ENCODE assay signal across 8 cellular contexts in genomic region chr9:137189297-137190295, GRCh38. TPM values are rescaled to one million over a fixed set of nuclear protein-coding genes. Genes with fewer than 3 reads are reported as not detected.
A peak's percentile ranks its signal among the peaks of the same experiment; 100 is the strongest.
DNase-seq lines count a peak whose midpoint lies in the region; ATAC-seq, FAIRE-seq and TF ChIP-seq lines count a peak whose summit lies in the region.

No MANE protein-coding gene starts in this region.

- H3K9me3 Mint-ChIP-seq in activated T-helper 2 cell treated with anti-CD3 and anti-CD28 coated beads, Interferon-gamma antibody, Interleukin-2, Interleukin-4, amounts not matched to agents 10 μg/mL and 5 μg/mL and 100 μg/mL, durations not matched to agents 14 hours and 24 hours and 36 hours = no peaks in the 10 kb centered on the region

- H3K4me1 ChIP-seq in SK-N-SH (ENCODE audit: control insufficient read depth in 1 of 2, insufficient read depth in 2 of 2, low read depth in 1 of 2, low read length in 1 of 2) (peaks cover 12 to 33% of the 10 kb centered on the region in 2 experiments; a peak in 3 of 4 replicates), kidney (ENCODE audit: control insufficient read depth in 1 of 2, insufficient read depth in 1 of 2, low read depth in 1 of 2, low read length in 2 of 2) (peaks cover 35 to 48% of the 10 kb centered on the region in 2 donors)

- peaks cover 25% of the 10 kb centered on the region for H3K4me1 Mint-ChIP-seq in activated T-helper 2 cell treated with anti-CD3 and anti-CD28 coated beads, Interferon-gamma antibody, Interleukin-2, Interleukin-4, amounts not matched to agents 10 μg/mL and 5 μg/mL and 100 μg/mL, durations not matched to agents 14 hours and 24 hours and 36 hours (ENCODE audit: low read depth)

- no peaks in the 10 kb centered on the region for H3K27me3 Mint-ChIP-seq in activated T-helper 2 cell treated with anti-CD3 and anti-CD28 coated beads, Interferon-gamma antibody, Interleukin-2, Interleukin-4, amounts not matched to agents 10 μg/mL and 5 μg/mL and 100 μg/mL, durations not matched to agents 14 hours and 24 hours and 36 hours (ENCODE audit: low read depth)

- 0 out of 2 replicates have a peak, but pooled peaks have one; percentile 2 for TF ChIP-seq CTCF in SK-N-SH (IDR thresholded peaks at IDR 0.05)
- no peak for TF ChIP-seq CTCF in kidney (IDR thresholded peaks at IDR 0.05; ENCODE audit: borderline replicate concordance, extremely low read depth, insufficient read depth)

- H3K9me2 ChIP-seq in SK-N-SH = no peaks in the 10 kb centered on the region

- DNase-seq in SK-N-SH (peak; percentile 72), kidney (no peak), substantia nigra (lab: John Stamatoyannopoulos, UW) (no peak), DMS153 (lab: John Stamatoyannopoulos, UW) (no peak), NCI-H226 (no peak), kidney glomerular epithelial cell (lab: John Stamatoyannopoulos, UW) (no peak)
- DNase-seq in activated T-helper 2 cell treated with anti-CD3 and anti-CD28 coated beads, Interferon-gamma antibody, Interleukin-2, Interleukin-4, amounts not matched to agents 10 μg/mL and 5 μg/mL and 100 μg/mL, durations not matched to agents 14 hours and 24 hours and 36 hours (ENCODE audit: low spot score) = no peak

- H3K27me3 ChIP-seq in SK-N-SH (ENCODE audit: insufficient read depth) = no peaks in the 10 kb centered on the region

- H3K79me2 ChIP-seq in SK-N-SH (ENCODE audit: insufficient read depth) = peaks cover 64% of the 10 kb centered on the region

- intact Hi-C loops in activated T-helper 2 cell treated with anti-CD3 and anti-CD28 coated beads, Interferon-gamma antibody, Interleukin-2, Interleukin-4, amounts not matched to agents 10 μg/mL and 5 μg/mL and 100 μg/mL, durations not matched to agents 14 hours and 24 hours and 36 hours (cut with micrococcal nuclease) = loop anchor here (5.0 kb wide), 1 partner anchor 48 kb away; no protein-coding TSS in a partner anchor
- intact Hi-C loops in kidney (cut with DNase I) = no loop called here

- TF ChIP-seq EP300 in SK-N-SH (IDR thresholded peaks at IDR 0.05; ENCODE audit: borderline replicate concordance in 1 of 2, low read depth in 1 of 2, low read length in 1 of 2) = no peak

- H3K36me3 Mint-ChIP-seq in activated T-helper 2 cell treated with anti-CD3 and anti-CD28 coated beads, Interferon-gamma antibody, Interleukin-2, Interleukin-4, amounts not matched to agents 10 μg/mL and 5 μg/mL and 100 μg/mL, durations not matched to agents 14 hours and 24 hours and 36 hours (ENCODE audit: low read depth) = peaks cover 23% of the 10 kb centered on the region

- 33% methylated on average over 18 of the region's 23 CpGs for WGBS in SK-N-SH (ENCODE audit: low lambda C conversion rate)

- H3K36me3 ChIP-seq in SK-N-SH (replicated peaks in 1 of 2; ENCODE audit: control insufficient read depth in 1 of 2, insufficient read depth in 2 of 2, low read length in 1 of 2) (peaks cover 3 to 32% of the 10 kb centered on the region in 2 experiments), kidney (ENCODE audit: control insufficient read depth in 1 of 2, insufficient read depth in 2 of 2, low read length in 2 of 2) (peaks cover 4 to 15% of the 10 kb centered on the region in 2 donors)

- CTCF ChIA-PET in SK-N-SH (lab: Yijun Ruan, JAX) = interaction anchor here (0.8 to 3.5 kb wide), 21 partner anchors 8 to 347 kb away, joined by 3 to 24 read pairs (median 4); partner anchors contain the start of genes CYSRT1, LRRC26, NDOR1 and RNF224

- peak overlapping the region; percentile 89 for H3K27ac Mint-ChIP-seq in activated T-helper 2 cell treated with anti-CD3 and anti-CD28 coated beads, Interferon-gamma antibody, Interleukin-2, Interleukin-4, amounts not matched to agents 10 μg/mL and 5 μg/mL and 100 μg/mL, durations not matched to agents 14 hours and 24 hours and 36 hours

- POLR2A ChIA-PET in SK-N-SH (lab: Yijun Ruan, JAX) = interaction anchor here (0.7 to 2.7 kb wide), 8 partner anchors 9 to 60 kb away, joined by 3 to 20 read pairs (median 6); partner anchors contain the start of genes GRIN1, NDOR1, RNF224 and TMEM203

- TF ChIP-seq RAD21 in SK-N-SH (IDR thresholded peaks at IDR 0.05; ENCODE audit: low read length) = no peak

- H3K4me3 ChIP-seq in SK-N-SH (ENCODE audit: low read depth in 2 of 2, low read length in 1 of 2) = peak overlapping the region; percentile 71 to 84
- peak overlapping the region; percentile 75 to 94 for H3K4me3 ChIP-seq in kidney (ENCODE audit: low read length in 2 of 2)

- H3K27ac ChIP-seq in SK-N-SH (ENCODE audit: low read depth in 2 of 2, low read length in 1 of 2) (peak overlapping the region; percentile 91 to 95), kidney (ENCODE audit: low read depth in 2 of 2, low read length in 2 of 2) (peak overlapping the region; percentile 75 to 85), substantia nigra (ENCODE audit: low read depth, low read length, poor library complexity, severe bottlenecking) (peak overlapping the region; percentile 100)

- no peaks in the 10 kb centered on the region for H3K9me3 ChIP-seq in SK-N-SH
- no peaks in the 10 kb centered on the region for H3K9me3 ChIP-seq in kidney (ENCODE audit: control insufficient read depth in 1 of 2, low read length in 2 of 2)

- H3K4me3 Mint-ChIP-seq in activated T-helper 2 cell treated with anti-CD3 and anti-CD28 coated beads, Interferon-gamma antibody, Interleukin-2, Interleukin-4, amounts not matched to agents 10 μg/mL and 5 μg/mL and 100 μg/mL, durations not matched to agents 14 hours and 24 hours and 36 hours (ENCODE audit: low read depth) = peak overlapping the region; percentile 94

- H3F3A ChIP-seq in SK-N-SH (replicated peaks; ENCODE audit: insufficient read depth) = peaks cover 16% of the 10 kb centered on the region

- FAIRE-seq in kidney (lab: Jason Lieb, UNC) = no peak

- peak overlapping the region; percentile 99 for H3K4me2 ChIP-seq in SK-N-SH

- H4K20me1 ChIP-seq in SK-N-SH (ENCODE audit: insufficient read depth) = peaks cover 34% of the 10 kb centered on the region

- peak overlapping the region; percentile 85 for H3K9ac ChIP-seq in SK-N-SH
- H3K9ac ChIP-seq in kidney (ENCODE audit: low read length in 2 of 2) = peak overlapping the region; percentile 70 to 80

- ATAC-seq in SK-N-SH treated with all-trans-retinoic acid at 6 μM for 48 hours = no peak; the same call in 2 of the 3 replicates

- H2AFZ ChIP-seq in SK-N-SH (ENCODE audit: low read depth) = no peak overlapping the region

TF ChIP-seq in SK-N-SH, 30 proteins besides CTCF, POLR2A, EP300 and RAD21 (continues in another document):
- TF ChIP-seq JUND (IDR thresholded peaks at IDR 0.05) = no peak
- TF ChIP-seq POLR2AphosphoS5 (IDR thresholded peaks at IDR 0.05; ENCODE audit: low read depth, low read length) = no peak

TF ChIP-seq in SK-N-SH treated with all-trans-retinoic acid at 6 μM for 48 hours, 23 proteins besides CTCF, POLR2A, EP300 and RAD21:
- TF ChIP-seq TCF4 (CRISPR knock-in tag; IDR thresholded peaks at IDR 0.05; ENCODE audit: borderline replicate concordance) (no peak), SNAI2 (CRISPR knock-in tag; IDR thresholded peaks at IDR 0.05) (no peak), CSDC2 (CRISPR knock-in tag; IDR thresholded peaks at IDR 0.05) (no peak), GLIS3 (CRISPR knock-in tag; IDR thresholded peaks at IDR 0.05) (no peak), TOX (CRISPR knock-in tag; IDR thresholded peaks at IDR 0.05; ENCODE audit: borderline replicate concordance) (no peak), ESRRG (CRISPR knock-in tag; IDR thresholded peaks at IDR 0.05) (no peak), ZNF565 (CRISPR knock-in tag; conservative IDR thresholded peaks at IDR 0.05; ENCODE audit: low read depth) (no peak)

RNA-seq across cellular contexts. Expression of gene SSNA1, which starts 1.1 kb away (rescaled TPM):
- polyA plus RNA-seq in SK-N-SH (2012; rRNA removed) (100 and 124 TPM in 2 replicates), kidney (ENCODE audit: insufficient read depth, low read depth, low replicate concordance) (131 TPM)
- 63.2 and 93.5 TPM in 2 replicates for polyA plus RNA-seq in SK-N-SH (2012; cell fraction: cytosol; rRNA removed)
- 49.5 and 65.7 TPM in 2 replicates for polyA plus RNA-seq in SK-N-SH (2012; cell fraction: nucleus; rRNA removed)
- 91.6 and 91.8 TPM in 2 replicates for total RNA-seq in activated T-helper 2 cell treated with anti-CD3 and anti-CD28 coated beads, Interferon-gamma antibody, Interleukin-2, Interleukin-4, amounts not matched to agents 10 μg/mL and 5 μg/mL and 100 μg/mL, durations not matched to agents 14 hours and 24 hours and 36 hours
- 52.5 TPM for total RNA-seq in kidney

RNA-seq across cellular contexts. Expression of gene ANAPC2, which starts 1.2 kb away (rescaled TPM):
- polyA plus RNA-seq in SK-N-SH (2012; rRNA removed) (35.1 and 37.7 TPM in 2 replicates), kidney (ENCODE audit: insufficient read depth, low read depth, low replicate concordance) (19.9 TPM)
- polyA plus RNA-seq in SK-N-SH (2012; cell fraction: cytosol; rRNA removed) = 8.3 and 13.2 TPM in 2 replicates
- 195 and 222 TPM in 2 replicates for polyA plus RNA-seq in SK-N-SH (2012; cell fraction: nucleus; rRNA removed)
- total RNA-seq in activated T-helper 2 cell treated with anti-CD3 and anti-CD28 coated beads, Interferon-gamma antibody, Interleukin-2, Interleukin-4, amounts not matched to agents 10 μg/mL and 5 μg/mL and 100 μg/mL, durations not matched to agents 14 hours and 24 hours and 36 hours = 52.3 and 58.5 TPM in 2 replicates
- 57.2 TPM for total RNA-seq in kidney

RNA-seq across cellular contexts. Expression of gene TPRN, which starts 10.9 kb away (rescaled TPM):
- polyA plus RNA-seq in SK-N-SH (2012; rRNA removed) (4.4 and 5.2 TPM in 2 replicates), kidney (ENCODE audit: insufficient read depth, low read depth, low replicate concordance) (47.2 TPM)
- 2.8 and 3.7 TPM in 2 replicates for polyA plus RNA-seq in SK-N-SH (2012; cell fraction: cytosol; rRNA removed)
- polyA plus RNA-seq in SK-N-SH (2012; cell fraction: nucleus; rRNA removed) = 9.6 and 15.0 TPM in 2 replicates
- total RNA-seq in activated T-helper 2 cell treated with anti-CD3 and anti-CD28 coated beads, Interferon-gamma antibody, Interleukin-2, Interleukin-4, amounts not matched to agents 10 μg/mL and 5 μg/mL and 100 μg/mL, durations not matched to agents 14 hours and 24 hours and 36 hours = 16.4 and 18.2 TPM in 2 replicates
- 49.5 TPM for total RNA-seq in kidney

RNA-seq across cellular contexts. Expression of gene TMEM203, which starts 15.9 kb away (rescaled TPM):
- polyA plus RNA-seq in SK-N-SH (2012; rRNA removed) (55.6 and 57.0 TPM in 2 replicates), kidney (ENCODE audit: insufficient read depth, low read depth, low replicate concordance) (53.5 TPM)
- polyA plus RNA-seq in SK-N-SH (2012; cell fraction: cytosol; rRNA removed) = 52.2 and 56.4 TPM in 2 replicates
- 23.8 and 26.0 TPM in 2 replicates for polyA plus RNA-seq in SK-N-SH (2012; cell fraction: nucleus; rRNA removed)
- 34.9 and 35.0 TPM in 2 replicates for total RNA-seq in activated T-helper 2 cell treated with anti-CD3 and anti-CD28 coated beads, Interferon-gamma antibody, Interleukin-2, Interleukin-4, amounts not matched to agents 10 μg/mL and 5 μg/mL and 100 μg/mL, durations not matched to agents 14 hours and 24 hours and 36 hours
- total RNA-seq in kidney = 36.3 TPM

RNA-seq across cellular contexts. Expression of gene NDOR1, which starts 15.9 kb away (rescaled TPM):
- polyA plus RNA-seq in SK-N-SH (2012; rRNA removed) = 7.9 and 8.6 TPM in 2 replicates
- polyA plus RNA-seq in SK-N-SH (2012; cell fraction: cytosol; rRNA removed) = 1.9 and 3.1 TPM in 2 replicates
- 53.4 and 68.6 TPM in 2 replicates for polyA plus RNA-seq in SK-N-SH (2012; cell fraction: nucleus; rRNA removed)
- total RNA-seq in activated T-helper 2 cell treated with anti-CD3 and anti-CD28 coated beads, Interferon-gamma antibody, Interleukin-2, Interleukin-4, amounts not matched to agents 10 μg/mL and 5 μg/mL and 100 μg/mL, durations not matched to agents 14 hours and 24 hours and 36 hours = 38.2 and 40.2 TPM in 2 replicates
- 17.8 TPM for total RNA-seq in kidney
- 5.9 TPM for polyA plus RNA-seq in kidney (ENCODE audit: insufficient read depth, low read depth, low replicate concordance)
